In the genomic region with DNA sequence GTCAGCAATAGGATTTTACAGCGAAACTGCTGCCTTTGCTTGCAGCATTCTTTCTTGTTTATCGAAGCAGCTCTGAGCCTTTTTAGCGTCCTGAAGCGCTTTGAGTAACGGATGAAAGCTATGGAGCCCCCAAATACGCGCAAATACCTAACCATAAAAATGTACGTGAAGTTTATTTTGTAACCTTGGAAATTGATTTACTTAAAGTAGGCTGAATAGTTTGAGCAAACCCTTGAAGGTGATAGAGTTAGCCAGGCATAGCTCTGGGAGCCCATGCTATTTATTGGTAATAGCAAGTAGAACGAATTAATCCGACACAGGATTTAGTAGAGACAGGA, we compare ENCODE assay signal across 9 cellular contexts. TPM values are rescaled to one million over a fixed set of nuclear protein-coding genes. Genes with fewer than 3 reads are reported as not detected.
DNase-seq lines count a peak whose midpoint lies in the region; ATAC-seq and TF ChIP-seq lines count a peak whose summit lies in the region.
"Had no signal": no experiment of that assay in that cellular context is flagged by ENCODE, and none has a peak within 500 bp of the region (broad histone marks: within the 10 kb centered on the region; RNA-seq: fewer than 3 reads in every experiment).

No MANE protein-coding gene starts in this region.

- intact Hi-C loops in heart right ventricle (cut with DNase I) (no loop called here), left ventricle myocardium superior (cut with micrococcal nuclease) (no loop called here), aorta (cut with DNase I) (loop anchor here (5.0 to 10.0 kb wide), 2 partner anchors 249 to 252 kb away; a partner anchor contains a TSS)

- WGBS in heart right ventricle, 2 donors = 15 to 20% methylated on average over 10 of the region's 10 CpGs
- WGBS in ectodermal cell, 2 experiments = 17 to 24% methylated on average over 10 of the region's 10 CpGs
- WGBS in aorta, 2 donors = 8 to 10% methylated on average over 10 of the region's 10 CpGs

- TF ChIP-seq CTCF in heart right ventricle (IDR thresholded peaks at IDR 0.05) = no peak

- H3K27me3 ChIP-seq in heart right ventricle = peaks cover 0 to 71% (median 20%) of the 10 kb centered on the region in 7 donors
- H3K27me3 ChIP-seq in ectodermal cell (ENCODE audit: control insufficient read depth, insufficient read depth, low read length, poor library complexity, severe bottlenecking) = peaks cover 43% of the 10 kb centered on the region
- peaks cover 15 to 20% of the 10 kb centered on the region in 2 donors for H3K27me3 ChIP-seq in mucosa of rectum (ENCODE audit: control insufficient read depth in 2 of 2, insufficient read depth in 2 of 2, low read length in 2 of 2)
- H3K27me3 ChIP-seq in aorta (ENCODE audit: control insufficient read depth in 1 of 2, insufficient read depth in 2 of 2, low read length in 1 of 2) = no peaks in the 10 kb centered on the region

- peak overlapping the region in 1 of 2 donors; percentile 33 for H3K9ac ChIP-seq in mucosa of rectum (ENCODE audit: low read depth in 1 of 2, low read length in 2 of 2)

- H3K9me3 ChIP-seq in heart right ventricle = no peaks in the 10 kb centered on the region
- H3K9me3 ChIP-seq in ectodermal cell (ENCODE audit: control insufficient read depth, low read length) = no peaks in the 10 kb centered on the region
- no peaks in the 10 kb centered on the region for H3K9me3 ChIP-seq in mucosa of rectum (ENCODE audit: control insufficient read depth in 2 of 2, low read length in 2 of 2)
- H3K9me3 ChIP-seq in aorta (ENCODE audit: control insufficient read depth, low read length) = no peaks in the 10 kb centered on the region

- H3K4me3 ChIP-seq in heart right ventricle (peak overlapping the region; percentile 9 to 71 (median 58)), ectodermal cell (ENCODE audit: insufficient read depth, low read depth, low read length) (peak overlapping the region; percentile 51), mucosa of rectum (ENCODE audit: low read length in 2 of 2) (peak overlapping the region; percentile 65 to 72), aorta (ENCODE audit: low read length in 2 of 2) (peak overlapping the region; percentile 64 to 87)

- H3K4me1 ChIP-seq in heart right ventricle (peaks cover 0 to 13% (median 6%) of the 10 kb centered on the region in 9 donors), ectodermal cell (ENCODE audit: control insufficient read depth, insufficient read depth, low read length) (no peaks in the 10 kb centered on the region), mucosa of rectum (ENCODE audit: control insufficient read depth in 2 of 2, insufficient read depth in 2 of 2, low read length in 2 of 2) (peaks cover 2 to 4% of the 10 kb centered on the region in 2 donors), aorta (ENCODE audit: control insufficient read depth in 1 of 2, insufficient read depth in 2 of 2, low read length in 2 of 2) (peaks cover 0 to 6% of the 10 kb centered on the region in 2 donors)

- no peaks in the 10 kb centered on the region for H3K36me3 ChIP-seq in heart right ventricle
- H3K36me3 ChIP-seq in ectodermal cell (ENCODE audit: control insufficient read depth, insufficient read depth, low read length) = no peaks in the 10 kb centered on the region
- no peaks in the 10 kb centered on the region for H3K36me3 ChIP-seq in mucosa of rectum (ENCODE audit: control insufficient read depth in 2 of 2, insufficient read depth in 2 of 2, low read length in 2 of 2)
- H3K36me3 ChIP-seq in aorta (ENCODE audit: control insufficient read depth in 1 of 2, insufficient read depth in 2 of 2, low read length in 1 of 2) = no peaks in the 10 kb centered on the region

- no peak for DNase-seq in heart right ventricle
- no peak for DNase-seq in left ventricle myocardium superior
- no peak for DNase-seq in aorta
- DNase-seq in activated CD4-positive, alpha-beta T cell treated with anti-CD3 and anti-CD28 coated beads, Interleukin-2, amount 50 U/mL, for 4 hours = no peak
- no peak for DNase-seq in HCEC 1CT
- DNase-seq: activated B cell treated with CpG ODN at 0.5 μM for 24 hours had no signal

- ATAC-seq in heart right ventricle (no peak), left ventricle myocardium superior (no peak), aorta (ENCODE audit: low FRiP score) (no peak), HG02678 (IDR thresholded peaks at IDR 0.05; ENCODE audit: unreplicated experiment) (no peak)

- H3K27ac ChIP-seq in heart right ventricle = peak overlapping the region in 4 of 10 donors; percentile 15 to 58 (median 44)
- no peak overlapping the region for H3K27ac ChIP-seq in ectodermal cell (ENCODE audit: insufficient read depth, low read depth, low read length, poor library complexity, severe bottlenecking)
- no peak overlapping the region for H3K27ac ChIP-seq in mucosa of rectum (ENCODE audit: low read depth in 2 of 2, low read length in 2 of 2)
- H3K27ac ChIP-seq in aorta (ENCODE audit: low read depth in 1 of 2, low read length in 2 of 2) = peak overlapping the region; percentile 83 to 98

RNA-seq across cellular contexts. Expression of a gene that starts 0.2 kb away (rescaled TPM):
- total RNA-seq in heart right ventricle (1 to 10 TPM in 4 of 10 donors, under 1 TPM in 6; 0.52 to 4.3 (median 0.86) TPM), left ventricle myocardium superior (0.59 TPM), aorta (10 to 100 TPM; 32.8 to 50.3 TPM)
- polyA plus RNA-seq in heart right ventricle (1 to 10 TPM in 1 of 2 donors, under 1 TPM in 1; 0.16 to 2.1 TPM), aorta (10 to 100 TPM; 12.1 to 26.5 TPM)
- polyA plus RNA-seq in ectodermal cell (2013, experiment 1 of 4) = not detected
- 0.12 TPM for polyA plus RNA-seq in ectodermal cell (2013, experiment 2 of 4)
- 0.11 TPM for polyA plus RNA-seq in ectodermal cell (2013, experiment 3 of 4)
- polyA plus RNA-seq in ectodermal cell (2013, experiment 4 of 4) = 0.08 TPM
- total RNA-seq: activated B cell treated with CpG ODN at 0.5 μM for 24 hours had no signal

RNA-seq across cellular contexts. Expression of a gene that starts 54.2 kb away (rescaled TPM):
- total RNA-seq in heart right ventricle (10 to 100 TPM in 9 of 10 donors, 1 to 10 TPM in 1; 8.9 to 27.3 (median 19.8) TPM), left ventricle myocardium superior (17.4 TPM), aorta (10 to 100 TPM; 42.4 to 44.1 TPM)
- polyA plus RNA-seq in heart right ventricle (1 to 10 TPM; 4.0 to 8.6 TPM), aorta (10 to 100 TPM in 1 of 2 donors, 1 to 10 TPM in 1; 8.1 to 16.5 TPM)
- polyA plus RNA-seq in ectodermal cell (2013, experiment 1 of 4) = 22.2 TPM
- 23.5 TPM for polyA plus RNA-seq in ectodermal cell (2013, experiment 2 of 4)
- polyA plus RNA-seq in ectodermal cell (2013, experiment 3 of 4) = 23.5 TPM
- 27.6 TPM for polyA plus RNA-seq in ectodermal cell (2013, experiment 4 of 4)

Comparison
In these comparisons a context has a peak if more than half of its experiments do, and no peak if none do; other contexts are left out.
1. H3K27ac ChIP-seq: peak in aorta (2 of 2); none in ectodermal cell (single experiment) and mucosa of rectum (0 of 2).
2. RNA of a gene that starts 0.2 kb away (total RNA-seq): 32.8 to 50.3 TPM in aorta; 0.52 to 4.3 TPM in heart right ventricle and 0.59 TPM in left ventricle myocardium superior (single experiment); every median in the first group is over 4 times any median in the second.
3. intact Hi-C loops: an anchor here in aorta (5.0 to 10.0 kb wide); none called in heart right ventricle and left ventricle myocardium superior.
4. Peak in every context shown above with its lines, with median percentiles within 50 percentile points of each other: H3K4me3 ChIP-seq.